8 cellular contexts compared by ENCODE assay signal in the genomic region with DNA sequence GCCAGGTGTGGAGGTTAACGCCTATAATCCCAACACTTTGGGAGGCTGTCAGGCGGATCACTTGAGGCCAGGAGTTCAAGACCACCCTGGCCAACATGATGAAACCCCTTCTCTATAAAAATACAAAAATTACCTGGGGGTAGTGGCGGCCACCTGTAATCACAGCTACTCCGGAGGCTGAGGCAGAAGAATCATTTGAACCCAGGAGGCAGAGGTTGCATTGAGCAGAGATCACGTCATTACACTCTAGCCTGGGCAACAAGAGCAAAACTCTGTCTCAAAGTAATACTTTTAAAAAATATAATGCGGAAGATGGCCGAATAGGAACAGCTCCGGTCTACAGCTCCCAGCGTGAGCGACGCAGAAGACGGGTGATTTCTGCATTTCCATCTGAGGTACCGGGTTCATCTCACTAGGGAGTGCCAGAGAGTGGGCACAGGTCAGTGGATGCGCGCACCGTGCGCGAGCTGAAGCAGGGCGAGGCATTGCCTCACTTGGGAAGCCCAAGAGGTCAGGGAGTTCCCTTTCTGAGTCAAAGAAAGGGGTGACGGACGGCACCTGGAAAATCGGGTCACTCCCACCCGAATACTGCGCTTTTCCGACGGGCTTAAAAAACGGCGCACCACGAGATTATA.
DNase-seq lines count a peak whose midpoint lies in the region; ATAC-seq and TF ChIP-seq lines count a peak whose summit lies in the region.
"Not testable (repeated sequence)": the region's sequence is repeated elsewhere in the genome, so short reads cannot be mapped to it uniquely, and the experiment has no call there.

No MANE protein-coding gene starts in this region.

- H3K36me3 ChIP-seq in right lobe of liver; psoas muscle (ENCODE audit: insufficient read depth in 1 of 2, low read depth in 1 of 2): not testable (repeated sequence)

- peak overlapping the region; percentile 74; the same call in 1 of the 2 replicates for H3K27ac ChIP-seq in 22Rv1
- not testable (repeated sequence) for H3K27ac ChIP-seq in right lobe of liver, psoas muscle

- ATAC-seq in right lobe of liver, psoas muscle: not testable (repeated sequence)

- H3K27me3 ChIP-seq in right lobe of liver; psoas muscle (ENCODE audit: insufficient read depth in 3 of 3, low read length in 2 of 3): not testable (repeated sequence)

- not testable (repeated sequence) for H3K4me1 ChIP-seq in right lobe of liver, psoas muscle

- H3K4me3 ChIP-seq in GM12865 (ENCODE audit: low read depth, low read length) (peak overlapping the region; percentile 28), WI38 (ENCODE audit: low read depth, low read length) (peak overlapping the region; percentile 40), fibroblast of the aortic adventitia (ENCODE audit: low read depth, low read length) (peak overlapping the region; percentile 17), right lobe of liver (peak overlapping the region in 2 of 3 donors; percentile 29 to 40), psoas muscle (peak overlapping the region; percentile 36)

- intact Hi-C loops in right lobe of liver (cut with DNase I) = loop anchor here in 1 of 2 donors (10.0 kb wide), 1 partner anchor 166 kb away; no protein-coding TSS in a partner anchor
- intact Hi-C loops in psoas muscle (cut with DNase I) = loop anchor here (10.0 kb wide), 2 partner anchors 1016 to 1026 kb away; no protein-coding TSS in a partner anchor

- TF ChIP-seq CTCF in 22Rv1 (IDR thresholded peaks at IDR 0.05); GM12865 (IDR thresholded peaks at IDR 0.05; ENCODE audit: insufficient read depth, low read depth, low read length, missing control alignments); WI38 (IDR thresholded peaks at IDR 0.05; ENCODE audit: low read depth, low read length); fibroblast of the aortic adventitia (IDR thresholded peaks at IDR 0.05; ENCODE audit: insufficient read depth, low read length); psoas muscle (IDR thresholded peaks at IDR 0.05): not testable (repeated sequence)
- peak in 2 of 4 donors; percentile 9 to 10 for TF ChIP-seq CTCF in right lobe of liver (IDR thresholded peaks at IDR 0.05)

- not testable (repeated sequence) for TF ChIP-seq POLR2A in right lobe of liver (IDR thresholded peaks at IDR 0.05)

- not testable (repeated sequence) for H3K9me3 ChIP-seq in right lobe of liver, psoas muscle

- DNase-seq in GM12865 (ENCODE audit: low read depth); fibroblast of the aortic adventitia (ENCODE audit: low read depth); psoas muscle: not testable (repeated sequence)
- peak; percentile 42 for DNase-seq in NCI-H345 (lab: John Stamatoyannopoulos, UW)
- DNase-seq in amniotic epithelial cell (ENCODE audit: low read depth) = peak; percentile 32
- DNase-seq in right lobe of liver = peak in 1 of 3 donors; percentile 60

- 62% methylated on average over 13 of the region's 29 CpGs for WGBS in right lobe of liver (ENCODE audit: insufficient coverage, low coverage, low lambda C conversion rate, missing lambda C conversion rate)
- 65 to 72% (median 69%) methylated on average over 22 to 27 of the region's 29 CpGs for WGBS in psoas muscle, 3 donors
